12 cellular contexts compared by ENCODE assay signal in genomic region chr1:91795601-91796389, GRCh38.
DNase-seq lines count a peak whose midpoint lies in the region; TF ChIP-seq lines count a peak whose summit lies in the region.
"Had no signal": no experiment of that assay in that cellular context is flagged by ENCODE, and none has a peak within 500 bp of the region (broad histone marks: within the 10 kb centered on the region; RNA-seq: fewer than 3 reads in every experiment).

No MANE protein-coding gene starts in this region.

- H3K4me3 ChIP-seq in foreskin fibroblast (ENCODE audit: low read depth in 1 of 2, low read length in 2 of 2) (no peak overlapping the region), sigmoid colon (no peak overlapping the region)

- intact Hi-C loops in sigmoid colon (cut with DNase I): no loop called here
- intact Hi-C loops in activated T-helper 2 cell treated with anti-CD3 and anti-CD28 coated beads, Interferon-gamma antibody, Interleukin-2, Interleukin-4, amounts not matched to agents 10 μg/mL and 5 μg/mL and 100 μg/mL, durations not matched to agents 14 hours and 24 hours and 36 hours (cut with micrococcal nuclease): no loop called here

- no peaks in the 10 kb centered on the region for H3K27me3 Mint-ChIP-seq in activated T-helper 2 cell treated with anti-CD3 and anti-CD28 coated beads, Interferon-gamma antibody, Interleukin-2, Interleukin-4, amounts not matched to agents 10 μg/mL and 5 μg/mL and 100 μg/mL, durations not matched to agents 14 hours and 24 hours and 36 hours (ENCODE audit: low read depth)
- H3K27me3 Mint-ChIP-seq: activated CD8-positive, alpha-beta T cell treated with anti-CD3 and anti-CD28 coated beads for 36 hours had no signal

- H3K4me1 Mint-ChIP-seq in activated T-helper 2 cell treated with anti-CD3 and anti-CD28 coated beads, Interferon-gamma antibody, Interleukin-2, Interleukin-4, amounts not matched to agents 10 μg/mL and 5 μg/mL and 100 μg/mL, durations not matched to agents 14 hours and 24 hours and 36 hours (ENCODE audit: low read depth): peaks cover 41% of the 10 kb centered on the region

- H3K4me1 ChIP-seq in sigmoid colon: peaks cover 0 to 83% (median 78%) of the 10 kb centered on the region in 4 donors

- H3K36me3 ChIP-seq in sigmoid colon: peaks cover 0 to 10% (median 0%) of the 10 kb centered on the region in 4 donors

- WGBS in sigmoid colon, 2 donors: 75 to 87% methylated on average over 7 of the region's 7 CpGs

- H3K27ac ChIP-seq in VCaP (peak overlapping the region; percentile 81), sigmoid colon (peak overlapping the region; percentile 73 to 80 (median 77))
- H3K27ac ChIP-seq: epithelial cell of prostate had no signal

- peaks cover 3% of the 10 kb centered on the region for H3K9me3 Mint-ChIP-seq in activated T-helper 2 cell treated with anti-CD3 and anti-CD28 coated beads, Interferon-gamma antibody, Interleukin-2, Interleukin-4, amounts not matched to agents 10 μg/mL and 5 μg/mL and 100 μg/mL, durations not matched to agents 14 hours and 24 hours and 36 hours

- DNase-seq in EH (ENCODE audit: low read depth) (peak; percentile 71), foreskin fibroblast (peak; percentile 72 to 85), sigmoid colon (no peak), mesenteric fat pad (ENCODE audit: low spot score) (no peak), GM20000 (ENCODE audit: low spot score) (no peak)
- DNase-seq in activated T-helper 2 cell treated with anti-CD3 and anti-CD28 coated beads, Interferon-gamma antibody, Interleukin-2, Interleukin-4, amounts not matched to agents 10 μg/mL and 5 μg/mL and 100 μg/mL, durations not matched to agents 14 hours and 24 hours and 36 hours (ENCODE audit: low spot score): no peak
- no peak for DNase-seq in activated CD4-positive, CD25-positive, alpha-beta regulatory T cell treated with anti-CD3 and anti-CD28 coated beads, Interleukin-2, amount 50 U/mL, for 72 hours
- DNase-seq: activated CD8-positive, alpha-beta T cell treated with anti-CD3 and anti-CD28 coated beads for 36 hours; activated naive CD8-positive, alpha-beta T cell treated with anti-CD3 and anti-CD28 coated beads, Interleukin-2, amount 10 ng/mL, durations not matched to agents 7 days and 5 days; stimulated activated naive CD8-positive, alpha-beta T cell treated with anti-CD3 and anti-CD28 coated beads, Interleukin-15, Interleukin-2, amounts not matched to agents 100 U/mL and 50 U/mL, for 24 hours had no signal

- no peak for TF ChIP-seq CTCF in VCaP (conservative IDR thresholded peaks at IDR 0.05)
- no peak for TF ChIP-seq CTCF in foreskin fibroblast (IDR thresholded peaks at IDR 0.05; ENCODE audit: low read depth, low read length)
- no peak for TF ChIP-seq CTCF in sigmoid colon (IDR thresholded peaks at IDR 0.05)
- no peak for TF ChIP-seq CTCF in GM20000 (IDR thresholded peaks at IDR 0.05; ENCODE audit: extremely low read depth, missing control alignments)

- no peak overlapping the region for H3K27ac Mint-ChIP-seq in activated T-helper 2 cell treated with anti-CD3 and anti-CD28 coated beads, Interferon-gamma antibody, Interleukin-2, Interleukin-4, amounts not matched to agents 10 μg/mL and 5 μg/mL and 100 μg/mL, durations not matched to agents 14 hours and 24 hours and 36 hours
- H3K27ac Mint-ChIP-seq: activated CD8-positive, alpha-beta T cell treated with anti-CD3 and anti-CD28 coated beads for 36 hours; activated naive CD8-positive, alpha-beta T cell treated with anti-CD3 and anti-CD28 coated beads, Interleukin-2, amount 10 ng/mL, durations not matched to agents 7 days and 5 days had no signal

- H3K9me3 ChIP-seq in sigmoid colon: no peaks in the 10 kb centered on the region

- H3K4me3 Mint-ChIP-seq in activated T-helper 2 cell treated with anti-CD3 and anti-CD28 coated beads, Interferon-gamma antibody, Interleukin-2, Interleukin-4, amounts not matched to agents 10 μg/mL and 5 μg/mL and 100 μg/mL, durations not matched to agents 14 hours and 24 hours and 36 hours (ENCODE audit: low read depth): no peak overlapping the region
- H3K4me3 Mint-ChIP-seq: activated CD8-positive, alpha-beta T cell treated with anti-CD3 and anti-CD28 coated beads for 36 hours; activated naive CD8-positive, alpha-beta T cell treated with anti-CD3 and anti-CD28 coated beads, Interleukin-2, amount 10 ng/mL, durations not matched to agents 7 days and 5 days had no signal

- no peaks in the 10 kb centered on the region for H3K27me3 ChIP-seq in sigmoid colon

- TF ChIP-seq EP300 in sigmoid colon (IDR thresholded peaks at IDR 0.05): peak in 1 of 4 donors; percentile 3

- no peak for TF ChIP-seq POLR2A in sigmoid colon (IDR thresholded peaks at IDR 0.05)

- peaks cover 40% of the 10 kb centered on the region for H3K36me3 Mint-ChIP-seq in activated T-helper 2 cell treated with anti-CD3 and anti-CD28 coated beads, Interferon-gamma antibody, Interleukin-2, Interleukin-4, amounts not matched to agents 10 μg/mL and 5 μg/mL and 100 μg/mL, durations not matched to agents 14 hours and 24 hours and 36 hours (ENCODE audit: low read depth)

Comparison
In these comparisons a context has a peak if more than half of its experiments do, and no peak if none do; other contexts are left out.
1. DNase-seq: peak in EH (single experiment) and foreskin fibroblast (2 of 2); none in sigmoid colon (single experiment), activated T-helper 2 cell treated with anti-CD3 and anti-CD28 coated beads, Interferon-gamma antibody, Interleukin-2, Interleukin-4, amounts not matched to agents 10 μg/mL and 5 μg/mL and 100 μg/mL, durations not matched to agents 14 hours and 24 hours and 36 hours (single experiment), mesenteric fat pad (single experiment), activated CD4-positive, CD25-positive, alpha-beta regulatory T cell treated with anti-CD3 and anti-CD28 coated beads, Interleukin-2, amount 50 U/mL, for 72 hours (single experiment) and GM20000 (single experiment).